8 cellular contexts compared by ENCODE assay signal in genomic region chr21:14215971-14216621, GRCh38. TPM values are rescaled to one million over a fixed set of nuclear protein-coding genes. Genes with fewer than 3 reads are reported as not detected.
DNase-seq lines count a peak whose midpoint lies in the region; ATAC-seq and TF ChIP-seq lines count a peak whose summit lies in the region.

Gene RBM11 (plus strand): TSS chr21:14216157. CDS start chr21:14216187, 30 bp downstream.

- in situ Hi-C loops in SK-MEL-5 (cut with HindIII; ENCODE audit: low pct_unique_long_range_greater_than_20kb, low sequenced_read_pairs) = no loop called here

- H3K27me3 Mint-ChIP-seq in activated naive CD4-positive, alpha-beta T cell treated with anti-CD3 and anti-CD28 coated beads, Interleukin-2, amount 10 ng/mL, durations not matched to agents 7 days and 5 days = peaks cover 14% of the 10 kb centered on the region

- WGBS in ovary, 3 donors = 0 to 1% (median 1%) methylated on average over 54 of the region's 54 CpGs

- DNase-seq in COLO668 (lab: John Stamatoyannopoulos, UW; ENCODE audit: unreplicated experiment) = peak; percentile 92
- DNase-seq in GM20000 (ENCODE audit: low spot score) = peak; percentile 78
- DNase-seq in HUDEP-2 (lab: John Stamatoyannopoulos, UW; ENCODE audit: unreplicated experiment in 76 of 76) = peak in 64 of 76 experiments; percentile 3 to 79 (median 49)
- DNase-seq in SK-MEL-5 (ENCODE audit: low read depth, low spot score) = peak; percentile 73
- DNase-seq in activated naive CD4-positive, alpha-beta T cell treated with anti-CD3 and anti-CD28 coated beads, Interleukin-2, amount 10 ng/mL, durations not matched to agents 7 days and 5 days = peak; percentile 79
- DNase-seq in Right ventricle myocardium superior = peak; percentile 78
- DNase-seq in ovary = peak; percentile 78 to 88 (median 84)
- no peak for DNase-seq in thoracic aorta (ENCODE audit: low spot score)

- TF ChIP-seq EP300 in ovary (IDR thresholded peaks at IDR 0.05) = no peak

- H3K9me3 ChIP-seq in ovary (no peaks in the 10 kb centered on the region), thoracic aorta (no peaks in the 10 kb centered on the region)

- H3K27me3 ChIP-seq in ovary (no peaks in the 10 kb centered on the region), thoracic aorta (replicated peaks; ENCODE audit: insufficient read depth) (no peaks in the 10 kb centered on the region)

- H3K4me3 ChIP-seq in ovary = peak within 1 kb of the TSS; percentile 78
- peak within 1 kb of the TSS; percentile 73 for H3K4me3 ChIP-seq in thoracic aorta

- intact Hi-C loops in Right ventricle myocardium superior (cut with DNase I) = no loop called here
- intact Hi-C loops in ovary (cut with DNase I) = no loop called here

- peak within 1 kb of the TSS in 1 of 2 donors; percentile 26 for H3K27ac ChIP-seq in ovary
- H3K27ac ChIP-seq in thoracic aorta = no peak within 1 kb of the TSS

- no peaks in the 10 kb centered on the region for H3K36me3 Mint-ChIP-seq in activated naive CD4-positive, alpha-beta T cell treated with anti-CD3 and anti-CD28 coated beads, Interleukin-2, amount 10 ng/mL, durations not matched to agents 7 days and 5 days

- TF ChIP-seq POLR2A in ovary (IDR thresholded peaks at IDR 0.05) = peak; percentile 36

- no peaks in the 10 kb centered on the region for H3K9me3 Mint-ChIP-seq in activated naive CD4-positive, alpha-beta T cell treated with anti-CD3 and anti-CD28 coated beads, Interleukin-2, amount 10 ng/mL, durations not matched to agents 7 days and 5 days

- peaks cover 11% of the 10 kb centered on the region for H3K4me1 Mint-ChIP-seq in activated naive CD4-positive, alpha-beta T cell treated with anti-CD3 and anti-CD28 coated beads, Interleukin-2, amount 10 ng/mL, durations not matched to agents 7 days and 5 days

- peak; percentile 98 for ATAC-seq in Right ventricle myocardium superior (ENCODE audit: poor library complexity)
- no peak for ATAC-seq in thoracic aorta (ENCODE audit: insufficient number of reproducible peaks, low FRiP score, low read depth)

- H3K36me3 ChIP-seq in ovary (no peaks in the 10 kb centered on the region), thoracic aorta (no peaks in the 10 kb centered on the region)

- H3K4me1 ChIP-seq in ovary (ENCODE audit: insufficient read depth) (peaks cover 3% of the 10 kb centered on the region), thoracic aorta (ENCODE audit: control insufficient read depth in 1 of 2, low read depth in 2 of 2) (peaks cover 7 to 10% of the 10 kb centered on the region in 2 donors)

- peak within 1 kb of the TSS; percentile 80 for H3K4me3 Mint-ChIP-seq in activated naive CD4-positive, alpha-beta T cell treated with anti-CD3 and anti-CD28 coated beads, Interleukin-2, amount 10 ng/mL, durations not matched to agents 7 days and 5 days

- TF ChIP-seq CTCF in GM20000 (IDR thresholded peaks at IDR 0.05; ENCODE audit: extremely low read depth, missing control alignments) (no peak), ovary (IDR thresholded peaks at IDR 0.05) (no peak), thoracic aorta (IDR thresholded peaks at IDR 0.05) (no peak)

- CTCF ChIA-PET in activated naive CD4-positive, alpha-beta T cell treated with anti-CD3 and anti-CD28 coated beads, Interleukin-2, amount 10 ng/mL, durations not matched to agents 7 days and 5 days (lab: Charles Lee) = no interaction called here

- H3K27ac Mint-ChIP-seq in activated naive CD4-positive, alpha-beta T cell treated with anti-CD3 and anti-CD28 coated beads, Interleukin-2, amount 10 ng/mL, durations not matched to agents 7 days and 5 days = no peak within 1 kb of the TSS

RNA-seq across cellular contexts. Expression of gene RBM11, which starts in this region (rescaled TPM):
- total RNA-seq in SK-MEL-5 (2014; rRNA removed; shearing (Covaris generic)) = 1.6 and 2.0 TPM in 2 replicates
- 1.3 and 1.4 TPM in 2 replicates for polyA plus RNA-seq in SK-MEL-5 (2015; cell fraction: cytosol; rRNA removed)
- 7.3 and 10.9 TPM in 2 replicates for polyA plus RNA-seq in SK-MEL-5 (2015; cell fraction: nucleus; rRNA removed)
- total RNA-seq in Right ventricle myocardium superior (not detected), ovary (1 to 10 TPM; 5.5 to 9.2 (median 7.6) TPM), thoracic aorta (1 to 10 TPM in 1 of 2 donors, under 1 TPM in 1; 0.49 to 1.5 TPM)
- 1 to 10 TPM; 4.8 to 5.5 TPM for polyA plus RNA-seq in ovary

Comparison
In these comparisons a context has a peak if more than half of its experiments do, and no peak if none do; other contexts are left out.
1. Peak in DNase-seq and ATAC-seq in Right ventricle myocardium superior; RNA of the gene not detected or under 1 TPM.